8 cellular contexts compared by ENCODE assay signal in the genomic region with DNA sequence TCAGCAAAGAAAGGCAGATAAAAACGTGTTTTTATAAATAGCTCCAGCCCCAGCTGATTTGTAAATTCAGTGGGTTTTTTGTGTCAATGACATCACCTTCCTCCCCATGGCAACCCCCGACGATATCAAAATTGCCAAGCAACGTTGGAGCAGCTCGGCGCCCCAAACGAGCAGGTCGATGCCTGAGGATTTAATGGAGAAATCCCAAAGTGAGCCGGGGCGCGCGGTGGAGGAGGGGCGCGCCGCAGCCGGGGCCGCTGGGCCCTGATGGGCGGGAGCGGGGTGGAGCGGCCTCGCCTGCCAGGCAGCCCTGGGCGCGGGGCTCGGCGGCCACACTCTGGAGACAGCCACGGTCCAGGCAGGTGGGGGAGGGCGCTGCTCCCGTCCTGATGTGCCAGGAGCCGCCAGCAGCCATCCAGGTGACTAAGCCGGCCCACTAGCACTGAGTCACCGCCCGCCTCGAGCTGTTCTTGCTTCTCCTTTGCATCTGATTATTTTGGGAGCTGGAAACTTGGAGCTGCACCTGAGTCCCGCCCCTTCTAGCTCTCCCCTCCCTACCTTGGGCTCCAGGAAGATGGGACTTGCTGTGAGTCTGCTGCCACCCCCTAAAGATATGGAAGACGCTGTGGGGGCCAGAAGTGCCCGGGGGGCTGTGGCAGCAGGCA. TPM values are rescaled to one million over a fixed set of nuclear protein-coding genes. Genes with fewer than 3 reads are reported as not detected.
A peak's percentile ranks its signal among the peaks of the same experiment; 100 is the strongest.
DNase-seq lines count a peak whose midpoint lies in the region; ATAC-seq lines count a peak whose summit lies in the region.

A gene (plus strand): TSS at position 137 of the 665 bp plus-strand sequence. CDS start 25,723 bp downstream, outside the sequence.

- no peaks in the 10 kb centered on the region for H3K9me3 Mint-ChIP-seq in memory B cell

- H3K9ac ChIP-seq in HUES48 (ENCODE audit: low read depth, low read length) (peak within 1 kb of the TSS; percentile 25), duodenal mucosa (ENCODE audit: low read depth in 1 of 2, low read length in 2 of 2) (peak within 1 kb of the TSS in 1 of 2 donors; percentile 2)

- DNase-seq in COLO668 (lab: John Stamatoyannopoulos, UW; ENCODE audit: unreplicated experiment) (peak; percentile 85), T-helper 17 cell (no peak), memory B cell (ENCODE audit: low spot score in 2 of 2) (peak; percentile 48 to 56)
- peak; percentile 67 for DNase-seq in stimulated activated CD8-positive, alpha-beta memory T cell treated with anti-CD3 and anti-CD28 coated beads, Interleukin-4, amount 100 ng/mL, for 48 hours

- H3K36me3 Mint-ChIP-seq in T-helper 17 cell (ENCODE audit: low read depth) (peaks cover 6% of the 10 kb centered on the region), memory B cell (no peaks in the 10 kb centered on the region)

- H3K36me3 ChIP-seq in HUES48 (ENCODE audit: control insufficient read depth, insufficient read depth, low read length) = no peaks in the 10 kb centered on the region
- no peaks in the 10 kb centered on the region for H3K36me3 ChIP-seq in duodenal mucosa (ENCODE audit: control insufficient read depth in 1 of 2, insufficient read depth in 2 of 2, low read length in 2 of 2)

- H3K4me3 Mint-ChIP-seq in T-helper 17 cell (peak within 1 kb of the TSS; percentile 66), memory B cell (peak within 1 kb of the TSS; percentile 76)

- H3K27me3 Mint-ChIP-seq in T-helper 17 cell (peaks cover 31% of the 10 kb centered on the region), memory B cell (peaks cover 9% of the 10 kb centered on the region)

- H3K27me3 ChIP-seq in HUES48 (ENCODE audit: control insufficient read depth, insufficient read depth, low read length) = peaks cover 5% of the 10 kb centered on the region
- peaks cover 4 to 11% of the 10 kb centered on the region in 2 donors for H3K27me3 ChIP-seq in duodenal mucosa (ENCODE audit: control insufficient read depth in 1 of 2, insufficient read depth in 2 of 2, low read length in 2 of 2)

- H3K4me1 Mint-ChIP-seq in T-helper 17 cell (peaks cover 9% of the 10 kb centered on the region), memory B cell (peaks cover 25% of the 10 kb centered on the region)

- H3K9me3 ChIP-seq in HUES48 (ENCODE audit: control insufficient read depth, insufficient read depth, low read length) = no peaks in the 10 kb centered on the region
- no peaks in the 10 kb centered on the region for H3K9me3 ChIP-seq in T-helper 17 cell (ENCODE audit: control insufficient read depth, low read length, poor library complexity, severe bottlenecking)
- no peaks in the 10 kb centered on the region for H3K9me3 ChIP-seq in duodenal mucosa (ENCODE audit: control insufficient read depth in 1 of 2, low read length in 2 of 2)

- peak within 1 kb of the TSS; percentile 43 for H3K27ac Mint-ChIP-seq in T-helper 17 cell
- peak within 1 kb of the TSS; percentile 87 for H3K27ac Mint-ChIP-seq in memory B cell

- H3K27ac ChIP-seq in HUES48 (ENCODE audit: low read depth, low read length) = peak within 1 kb of the TSS; percentile 40
- peak within 1 kb of the TSS; percentile 44 for H3K27ac ChIP-seq in duodenal mucosa (ENCODE audit: low read depth, low read length)

- ATAC-seq in T-helper 17 cell (peak; percentile 61), memory B cell (ENCODE audit: low read depth) (peak; percentile 71), HG02623 (IDR thresholded peaks at IDR 0.05; ENCODE audit: unreplicated experiment) (no peak), GM21526 (IDR thresholded peaks at IDR 0.05; ENCODE audit: low FRiP score, unreplicated experiment) (no peak)

- peaks cover 21% of the 10 kb centered on the region for H3K4me1 ChIP-seq in HUES48 (ENCODE audit: control insufficient read depth, insufficient read depth, low read length)
- peaks cover 0 to 6% of the 10 kb centered on the region in 2 donors for H3K4me1 ChIP-seq in duodenal mucosa (ENCODE audit: control insufficient read depth in 1 of 2, insufficient read depth in 2 of 2, low read length in 2 of 2)

- H3K4me3 ChIP-seq in HUES48 (ENCODE audit: low read depth, low read length) = peak within 1 kb of the TSS; percentile 47
- peak within 1 kb of the TSS; percentile 43 to 45 for H3K4me3 ChIP-seq in duodenal mucosa (ENCODE audit: low read depth in 1 of 2, low read length in 2 of 2)

RNA-seq across cellular contexts. Expression of the gene that starts here (rescaled TPM):
- not detected for total RNA-seq in T-helper 17 cell

Comparison
In these comparisons a context has a peak if more than half of its experiments do, and no peak if none do; other contexts are left out.
1. Peak in ATAC-seq in T-helper 17 cell; RNA of the gene not detected or under 1 TPM.
2. DNase-seq: peak in COLO668 (single experiment), memory B cell (2 of 2) and stimulated activated CD8-positive, alpha-beta memory T cell treated with anti-CD3 and anti-CD28 coated beads, Interleukin-4, amount 100 ng/mL, for 48 hours (single experiment); none in T-helper 17 cell (0 of 3).